Comparison of ENCODE assay signal across 1 cellular context in genomic region chr1:57470028-57470427, GRCh38.
TF ChIP-seq lines count a peak whose summit lies in the region.

No MANE protein-coding gene starts in this region.

TF ChIP-seq in SK-N-SH, 30 proteins besides CTCF, POLR2A, EP300 and RAD21 (continued from another document):
- TF ChIP-seq TEAD4 (IDR thresholded peaks at IDR 0.05; ENCODE audit: borderline replicate concordance, insufficient read depth) (peak; percentile 85), MAX (IDR thresholded peaks at IDR 0.05; ENCODE audit: low read depth) (peak; percentile 59; the same call in 1 of the 2 replicates), YY1 (IDR thresholded peaks at IDR 0.05; ENCODE audit: low read depth) (no peak), ZBTB33 (IDR thresholded peaks at IDR 0.05; ENCODE audit: borderline replicate concordance, low read depth) (no peak), PBX3 (IDR thresholded peaks at IDR 0.05) (peak; percentile 97), MEF2A (IDR thresholded peaks at IDR 0.05; ENCODE audit: borderline replicate concordance, low read depth) (0 out of 2 replicates have a peak, but pooled peaks have one; percentile 7), ELF1 (IDR thresholded peaks at IDR 0.05) (0 out of 2 replicates have a peak, but pooled peaks have one; percentile 15), JUND (IDR thresholded peaks at IDR 0.05) (peak; percentile 67), POLR2AphosphoS5 (IDR thresholded peaks at IDR 0.05; ENCODE audit: low read depth, low read length) (peak; percentile 49; the same call in 1 of the 2 replicates), FOXM1 (IDR thresholded peaks at IDR 0.05; ENCODE audit: low read depth) (no peak), NFIC (IDR thresholded peaks at IDR 0.05; ENCODE audit: borderline replicate concordance) (peak; percentile 70), RCOR1 (IDR thresholded peaks at IDR 0.05; ENCODE audit: low read length) (no peak), RXRA (IDR thresholded peaks at IDR 0.05; ENCODE audit: borderline replicate concordance, low read depth) (peak; percentile 33; the same call in 1 of the 2 replicates), NRF1 (IDR thresholded peaks at IDR 0.05; ENCODE audit: low read depth, low read length) (no peak), GATA2 (CRISPR knock-in tag; IDR thresholded peaks at IDR 0.05) (no peak), FOXJ3 (CRISPR knock-in tag; IDR thresholded peaks at IDR 0.05) (no peak)
- TF ChIP-seq, protein P1, sequence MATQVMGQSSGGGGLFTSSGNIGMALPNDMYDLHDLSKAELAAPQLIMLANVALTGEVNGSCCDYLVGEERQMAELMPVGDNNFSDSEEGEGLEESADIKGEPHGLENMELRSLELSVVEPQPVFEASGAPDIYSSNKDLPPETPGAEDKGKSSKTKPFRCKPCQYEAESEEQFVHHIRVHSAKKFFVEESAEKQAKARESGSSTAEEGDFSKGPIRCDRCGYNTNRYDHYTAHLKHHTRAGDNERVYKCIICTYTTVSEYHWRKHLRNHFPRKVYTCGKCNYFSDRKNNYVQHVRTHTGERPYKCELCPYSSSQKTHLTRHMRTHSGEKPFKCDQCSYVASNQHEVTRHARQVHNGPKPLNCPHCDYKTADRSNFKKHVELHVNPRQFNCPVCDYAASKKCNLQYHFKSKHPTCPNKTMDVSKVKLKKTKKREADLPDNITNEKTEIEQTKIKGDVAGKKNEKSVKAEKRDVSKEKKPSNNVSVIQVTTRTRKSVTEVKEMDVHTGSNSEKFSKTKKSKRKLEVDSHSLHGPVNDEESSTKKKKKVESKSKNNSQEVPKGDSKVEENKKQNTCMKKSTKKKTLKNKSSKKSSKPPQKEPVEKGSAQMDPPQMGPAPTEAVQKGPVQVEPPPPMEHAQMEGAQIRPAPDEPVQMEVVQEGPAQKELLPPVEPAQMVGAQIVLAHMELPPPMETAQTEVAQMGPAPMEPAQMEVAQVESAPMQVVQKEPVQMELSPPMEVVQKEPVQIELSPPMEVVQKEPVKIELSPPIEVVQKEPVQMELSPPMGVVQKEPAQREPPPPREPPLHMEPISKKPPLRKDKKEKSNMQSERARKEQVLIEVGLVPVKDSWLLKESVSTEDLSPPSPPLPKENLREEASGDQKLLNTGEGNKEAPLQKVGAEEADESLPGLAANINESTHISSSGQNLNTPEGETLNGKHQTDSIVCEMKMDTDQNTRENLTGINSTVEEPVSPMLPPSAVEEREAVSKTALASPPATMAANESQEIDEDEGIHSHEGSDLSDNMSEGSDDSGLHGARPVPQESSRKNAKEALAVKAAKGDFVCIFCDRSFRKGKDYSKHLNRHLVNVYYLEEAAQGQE (IDR thresholded peaks at IDR 0.05; ENCODE audit: low read depth, low read length): 0 out of 2 replicates have a peak, but pooled peaks have one; percentile 28
- TF ChIP-seq, protein P2, sequence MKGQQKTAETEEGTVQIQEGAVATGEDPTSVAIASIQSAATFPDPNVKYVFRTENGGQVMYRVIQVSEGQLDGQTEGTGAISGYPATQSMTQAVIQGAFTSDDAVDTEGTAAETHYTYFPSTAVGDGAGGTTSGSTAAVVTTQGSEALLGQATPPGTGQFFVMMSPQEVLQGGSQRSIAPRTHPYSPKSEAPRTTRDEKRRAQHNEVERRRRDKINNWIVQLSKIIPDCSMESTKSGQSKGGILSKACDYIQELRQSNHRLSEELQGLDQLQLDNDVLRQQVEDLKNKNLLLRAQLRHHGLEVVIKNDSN (IDR thresholded peaks at IDR 0.05; ENCODE audit: borderline replicate concordance, low read depth): no peak
